In the genomic region with DNA sequence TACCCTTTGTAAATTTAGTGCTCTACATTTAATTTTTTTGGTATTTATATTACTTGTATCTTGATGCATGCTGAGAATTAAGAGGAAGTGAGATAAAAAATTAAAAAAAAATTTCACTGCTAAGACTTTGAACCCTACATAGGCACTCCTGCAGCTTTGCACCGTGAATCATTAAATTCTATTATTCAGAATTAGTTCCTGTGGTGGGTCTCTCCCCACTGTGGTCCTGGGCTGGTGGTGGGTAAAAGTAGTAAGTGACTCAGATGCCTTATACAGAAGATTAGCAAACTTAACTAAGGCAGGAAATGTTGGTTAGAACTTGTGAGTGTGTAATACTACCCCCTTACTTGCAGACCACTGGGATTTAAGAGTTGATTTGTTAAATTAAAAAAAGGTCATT, we compare ENCODE assay signal across 8 cellular contexts.
DNase-seq lines count a peak whose midpoint lies in the region; ATAC-seq and TF ChIP-seq lines count a peak whose summit lies in the region.

No MANE protein-coding gene starts in this region.

- TF ChIP-seq EP300 in transverse colon (IDR thresholded peaks at IDR 0.05; ENCODE audit: low read depth) = no peak

- H3K9me3 Mint-ChIP-seq in activated CD8-positive, alpha-beta T cell treated with anti-CD3 and anti-CD28 coated beads, Interleukin-2, amount 10 ng/mL, durations not matched to agents 7 days and 5 days (ENCODE audit: insufficient read depth) = no peaks in the 10 kb centered on the region
- no peaks in the 10 kb centered on the region for H3K9me3 Mint-ChIP-seq in osteocyte (ENCODE audit: unreplicated experiment)

- no peak for TF ChIP-seq CTCF in osteocyte (IDR thresholded peaks at IDR 0.05)
- TF ChIP-seq CTCF in GM20000 (IDR thresholded peaks at IDR 0.05; ENCODE audit: extremely low read depth, missing control alignments) = no peak
- no peak for TF ChIP-seq CTCF in transverse colon (IDR thresholded peaks at IDR 0.05)

- no peaks in the 10 kb centered on the region for H3K27me3 ChIP-seq in transverse colon

- intact Hi-C loops in transverse colon (cut with DNase I; ENCODE audit: low total_unique reads) = no loop called here

- H3K36me3 Mint-ChIP-seq in activated CD8-positive, alpha-beta T cell treated with anti-CD3 and anti-CD28 coated beads, Interleukin-2, amount 10 ng/mL, durations not matched to agents 7 days and 5 days (ENCODE audit: low read depth) = peaks cover 36% of the 10 kb centered on the region
- H3K36me3 Mint-ChIP-seq in osteocyte (ENCODE audit: unreplicated experiment) = peaks cover 26% of the 10 kb centered on the region

- H3K9me3 ChIP-seq in transverse colon = no peaks in the 10 kb centered on the region

- H3K4me3 Mint-ChIP-seq in activated CD8-positive, alpha-beta T cell treated with anti-CD3 and anti-CD28 coated beads, Interleukin-2, amount 10 ng/mL, durations not matched to agents 7 days and 5 days = no peak overlapping the region
- no peak overlapping the region for H3K4me3 Mint-ChIP-seq in osteocyte (ENCODE audit: unreplicated experiment)

- H3K27ac Mint-ChIP-seq in activated CD8-positive, alpha-beta T cell treated with anti-CD3 and anti-CD28 coated beads, Interleukin-2, amount 10 ng/mL, durations not matched to agents 7 days and 5 days = peak overlapping the region; percentile 61
- peak overlapping the region; percentile 90 for H3K27ac Mint-ChIP-seq in osteocyte (ENCODE audit: unreplicated experiment)

- ATAC-seq in HG03378 (IDR thresholded peaks at IDR 0.05; ENCODE audit: unreplicated experiment) = peak; percentile 58
- peak; percentile 76 for ATAC-seq in activated CD8-positive, alpha-beta T cell treated with anti-CD3 and anti-CD28 coated beads, Interleukin-2, amount 10 ng/mL, durations not matched to agents 7 days and 5 days

- DNase-seq in Daoy (ENCODE audit: low read depth) = peak; percentile 73
- peak; percentile 69 for DNase-seq in activated CD8-positive, alpha-beta T cell treated with anti-CD3 and anti-CD28 coated beads, Interleukin-2, amount 10 ng/mL, durations not matched to agents 7 days and 5 days
- DNase-seq in osteocyte (ENCODE audit: extremely low spot score, unreplicated experiment) = no peak
- DNase-seq in epidermal melanocyte (ENCODE audit: insufficient read length, low spot score) = no peak
- no peak for DNase-seq in GM20000 (ENCODE audit: low spot score)
- no peak for DNase-seq in transverse colon
- no peak for DNase-seq in NCI-H774 (lab: John Stamatoyannopoulos, UW)

- CTCF ChIA-PET in activated CD8-positive, alpha-beta T cell treated with anti-CD3 and anti-CD28 coated beads, Interleukin-2, amount 10 ng/mL, durations not matched to agents 7 days and 5 days (lab: Charles Lee) = interaction anchor here (1.0 to 9.3 kb wide), 3 partner anchors 138 to 198 kb away, joined by 3 to 103 read pairs (median 39); no protein-coding TSS in a partner anchor

- POLR2A ChIA-PET in activated CD8-positive, alpha-beta T cell treated with anti-CD3 and anti-CD28 coated beads, Interleukin-2, amount 10 ng/mL, durations not matched to agents 7 days and 5 days (lab: Charles Lee) = no interaction called here

- H3K27ac ChIP-seq in transverse colon = peak overlapping the region in 2 of 4 donors; percentile 14 to 23

- in situ Hi-C loops in transverse colon (cut with MboI; ENCODE audit: low pct_ligation_motif_present in 1 of 4, low pct_unique_long_range_greater_than_20kb in 1 of 4, low sequenced_read_pairs in 3 of 4) = loop anchor here in 1 of 4 donors (25.0 kb wide), 1 partner anchor 191 kb away; no protein-coding TSS in a partner anchor

- H3K4me1 Mint-ChIP-seq in activated CD8-positive, alpha-beta T cell treated with anti-CD3 and anti-CD28 coated beads, Interleukin-2, amount 10 ng/mL, durations not matched to agents 7 days and 5 days (ENCODE audit: low read depth) = peaks cover 36% of the 10 kb centered on the region
- peaks cover 56% of the 10 kb centered on the region for H3K4me1 Mint-ChIP-seq in osteocyte (ENCODE audit: unreplicated experiment)

- no peaks in the 10 kb centered on the region for H3K27me3 Mint-ChIP-seq in activated CD8-positive, alpha-beta T cell treated with anti-CD3 and anti-CD28 coated beads, Interleukin-2, amount 10 ng/mL, durations not matched to agents 7 days and 5 days (ENCODE audit: low read depth)
- H3K27me3 Mint-ChIP-seq in osteocyte (ENCODE audit: unreplicated experiment) = no peaks in the 10 kb centered on the region

- H3K4me3 ChIP-seq in transverse colon = no peak overlapping the region

- peaks cover 0 to 19% (median 9%) of the 10 kb centered on the region in 4 donors for H3K36me3 ChIP-seq in transverse colon

- TF ChIP-seq POLR2A in transverse colon (IDR thresholded peaks at IDR 0.05) = no peak

- peaks cover 0 to 42% (median 13%) of the 10 kb centered on the region in 4 donors for H3K4me1 ChIP-seq in transverse colon

- WGBS in transverse colon (ENCODE audit: low coverage in 1 of 2), 2 donors = 0 to 28% methylated on average over 1 of the region's 1 CpG

Comparison
In these comparisons a context has a peak if more than half of its experiments do, and no peak if none do; other contexts are left out.
1. DNase-seq: peak in Daoy (single experiment) and activated CD8-positive, alpha-beta T cell treated with anti-CD3 and anti-CD28 coated beads, Interleukin-2, amount 10 ng/mL, durations not matched to agents 7 days and 5 days (single experiment); none in osteocyte (single experiment), epidermal melanocyte (single experiment), GM20000 (single experiment), transverse colon (single experiment) and NCI-H774 (single experiment).